ENCODE assay signal across 23 cellular contexts in the genomic region with DNA sequence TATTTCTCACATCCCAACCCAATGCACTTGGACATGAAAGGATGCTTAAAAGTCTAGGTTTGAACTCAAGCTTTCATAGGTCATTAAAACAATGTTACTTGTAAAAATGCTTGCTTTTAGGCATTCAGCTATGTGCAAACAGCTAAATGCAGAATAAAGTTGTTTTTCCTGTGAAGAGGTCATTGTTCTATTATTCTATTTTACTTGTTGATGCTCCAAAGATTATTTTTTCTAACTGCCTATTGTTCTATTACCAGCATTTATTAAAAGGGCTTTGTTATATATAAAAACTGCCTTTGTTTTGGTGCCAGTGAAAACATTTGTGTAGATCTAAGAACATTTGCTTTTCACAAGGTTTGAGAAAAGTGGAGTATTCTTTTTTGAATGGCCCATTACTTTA. TPM values are rescaled to one million over a fixed set of nuclear protein-coding genes. Genes with fewer than 3 reads are reported as not detected.
"Had no signal": no experiment of that assay in that cellular context is flagged by ENCODE, and none has a peak within 500 bp of the region (broad histone marks: within the 10 kb centered on the region; RNA-seq: fewer than 3 reads in every experiment).

No MANE protein-coding gene starts in this region.

- FAIRE-seq: bronchial epithelial cell had no signal

- H3K27me3 ChIP-seq: heart right ventricle, ovary, thyroid gland had no signal

- H3K4me1 ChIP-seq: thyroid gland had no signal

- H3K9ac ChIP-seq: SK-N-SH had no signal

- H3K36me3 ChIP-seq: heart right ventricle, ovary, prostate gland, thyroid gland had no signal

- H3K4me3 ChIP-seq: heart right ventricle, lung, ovary, prostate gland, smooth muscle cell, thyroid gland had no signal

- H3K9me3 ChIP-seq: heart right ventricle, ovary, prostate gland, SK-N-SH, thyroid gland had no signal

- H3K4me2 ChIP-seq: SK-N-SH, smooth muscle cell had no signal

- H3K27ac ChIP-seq: ovary, thyroid gland had no signal

- DNase-seq: activated CD4-positive, alpha-beta T cell treated with anti-CD3 and anti-CD28 coated beads for 1 hour; activated CD4-positive, alpha-beta T cell treated with anti-CD3 and anti-CD28 coated beads, Interleukin-2, amount 50 U/mL, for 1 hour; activated CD8-positive, alpha-beta T cell treated with anti-CD3 and anti-CD28 coated beads for 36 hours; activated T-cell treated with anti-CD3 and anti-CD28 coated beads, Interleukin-2, amount 50 U/mL, for 4 hours; effector CD8-positive, alpha-beta T cell; erythroblast; heart right ventricle; kidney glomerular epithelial cell; naive thymus-derived CD4-positive, alpha-beta T cell; ovary; SK-N-SH; stimulated activated CD4-positive, alpha-beta T cell treated with anti-CD3 and anti-CD28 coated beads, Interleukin-1b, Interleukin-23, amount 100 ng/mL, for 48 hours; stimulated activated CD4-positive, alpha-beta T cell treated with anti-CD3 and anti-CD28 coated beads, Interleukin-4, amount 100 ng/mL, for 4 hours; stimulated activated CD8-positive, alpha-beta memory T cell treated with anti-CD3 and anti-CD28 coated beads, Interleukin-4, amount 100 ng/mL, for 48 hours; stimulated activated naive CD8-positive, alpha-beta T cell treated with anti-CD3 and anti-CD28 coated beads, Interleukin-15, amount 100 ng/mL, for 72 hours; substantia nigra; SW 1271; T-helper 9 cell; thyroid gland had no signal

RNA-seq across cellular contexts. Expression of gene TMEM178A, which starts 49.4 kb away (rescaled TPM):
- total RNA-seq: activated T-cell treated with anti-CD3 and anti-CD28 coated beads, Interleukin-2, amount 50 U/mL, for 4 hours had no signal
- polyA plus RNA-seq: naive thymus-derived CD4-positive, alpha-beta T cell had no signal
